Comparison of ENCODE assay signal across 21 cellular contexts in genomic region chr18:8139127-8139591, GRCh38.
DNase-seq lines count a peak whose midpoint lies in the region; ATAC-seq and TF ChIP-seq lines count a peak whose summit lies in the region.
"Had no signal": no experiment of that assay in that cellular context is flagged by ENCODE, and none has a peak within 500 bp of the region (broad histone marks: within the 10 kb centered on the region; RNA-seq: fewer than 3 reads in every experiment).

No MANE protein-coding gene starts in this region.

- no peaks in the 10 kb centered on the region for H3K9me3 Mint-ChIP-seq in H9
- H3K9me3 Mint-ChIP-seq in stimulated activated naive CD8-positive, alpha-beta T cell treated with anti-CD3 and anti-CD28 coated beads, Interleukin-15, amount 100 ng/mL, for 72 hours = peaks cover 0 to 28% of the 10 kb centered on the region in 2 donors
- H3K9me3 Mint-ChIP-seq in CD4-positive, alpha-beta memory T cell = peaks cover 0 to 2% (median under 1%) of the 10 kb centered on the region in 8 donors
- H3K9me3 Mint-ChIP-seq: central memory CD8-positive, alpha-beta T cell had no signal

- H3K36me3 Mint-ChIP-seq in H9 (ENCODE audit: insufficient read depth in 1 of 3, low read depth in 3 of 3) = no peaks in the 10 kb centered on the region
- H3K36me3 Mint-ChIP-seq in CD4-positive, alpha-beta memory T cell = peaks cover 4 to 6% of the 10 kb centered on the region in 2 donors
- H3K36me3 Mint-ChIP-seq: natural killer cell had no signal

- no CpG with 5 or more reads among the region's 10 CpGs for WGBS in H9 (ENCODE audit: extremely low coverage, insufficient read length, low lambda C conversion rate)
- WGBS in esophagus muscularis mucosa = 53% methylated on average over 10 of the region's 10 CpGs
- WGBS in mesenchymal stem cell = 77% methylated on average over 10 of the region's 10 CpGs

- CTCF ChIA-PET in CD4-positive, alpha-beta memory T cell (lab: Charles Lee; ENCODE audit: partially characterized antibody) = no interaction called here

- H3K18ac ChIP-seq in H9 (ENCODE audit: insufficient read length, low read depth, low read length) (no peak overlapping the region), mesenchymal stem cell (ENCODE audit: low read depth in 1 of 2, low read length in 2 of 2) (no peak overlapping the region)

- no peak for ATAC-seq in stimulated activated naive CD8-positive, alpha-beta T cell treated with anti-CD3 and anti-CD28 coated beads, Interleukin-15, amount 100 ng/mL, for 72 hours
- no peak for ATAC-seq in HG03571 (IDR thresholded peaks at IDR 0.05; ENCODE audit: unreplicated experiment)
- ATAC-seq: A549, natural killer cell had no signal

- no peak overlapping the region for H3K4ac ChIP-seq in H9 (ENCODE audit: low read depth, low read length)
- no peak overlapping the region for H3K4ac ChIP-seq in mesenchymal stem cell (ENCODE audit: low read depth in 1 of 2, low read length in 2 of 2)

- no peak overlapping the region for H4K8ac ChIP-seq in H9 (replicated peaks; ENCODE audit: insufficient read length, low read depth, low read length)
- H4K8ac ChIP-seq in mesenchymal stem cell (ENCODE audit: low read length) = no peak overlapping the region

- TF ChIP-seq POLR2A in esophagus muscularis mucosa (IDR thresholded peaks at IDR 0.05; ENCODE audit: low read depth) = no peak

- no peak overlapping the region for H2BK15ac ChIP-seq in H9 (ENCODE audit: low read depth, low read length)
- H2BK15ac ChIP-seq in mesenchymal stem cell (ENCODE audit: low read depth, poor library complexity, severe bottlenecking) = no peak overlapping the region

- H3K23ac ChIP-seq in H9 (ENCODE audit: insufficient read length, low read depth, low read length) (no peak overlapping the region), mesenchymal stem cell (ENCODE audit: low read length in 2 of 2) (no peak overlapping the region)

- no peak overlapping the region for H4K5ac ChIP-seq in H9 (ENCODE audit: insufficient read length, low read depth, low read length)

- no peak overlapping the region for H3K56ac ChIP-seq in H9 (ENCODE audit: insufficient read length, low read depth, low read length)

- H3K4me1 ChIP-seq in H9 (ENCODE audit: insufficient read depth, low read length) = no peaks in the 10 kb centered on the region; the same call in 1 of the 2 replicates
- peaks cover 27 to 38% (median 30%) of the 10 kb centered on the region in 4 donors for H3K4me1 ChIP-seq in esophagus muscularis mucosa
- H3K4me1 ChIP-seq in mesenchymal stem cell (ENCODE audit: control insufficient read depth, insufficient read depth, low read depth, low read length) = peaks cover 3% of the 10 kb centered on the region
- H3K4me1 ChIP-seq in subcutaneous abdominal adipose tissue (ENCODE audit: control insufficient read depth in 5 of 5, insufficient read depth in 5 of 5, low read length in 5 of 5) = peaks cover 11 to 52% (median 37%) of the 10 kb centered on the region in 5 donors
- H3K4me1 ChIP-seq in CD4-positive, alpha-beta memory T cell (ENCODE audit: insufficient read depth, low read length) = no peaks in the 10 kb centered on the region

- POLR2A ChIA-PET in CD4-positive, alpha-beta memory T cell (lab: Charles Lee; ENCODE audit: partially characterized antibody) = no interaction called here

- no peaks in the 10 kb centered on the region for H3K79me2 ChIP-seq in H9 (ENCODE audit: insufficient read depth, low read length)

- intact Hi-C loops in esophagus muscularis mucosa (cut with DNase I) = no loop called here
- intact Hi-C loops in CD4-positive, alpha-beta memory T cell (cut with micrococcal nuclease) = no loop called here

- peaks cover 1% of the 10 kb centered on the region; the same call in 1 of the 2 replicates for H3K27me3 Mint-ChIP-seq in H9 (ENCODE audit: low read depth)
- no peaks in the 10 kb centered on the region for H3K27me3 Mint-ChIP-seq in stimulated activated naive CD8-positive, alpha-beta T cell treated with anti-CD3 and anti-CD28 coated beads, Interleukin-15, amount 100 ng/mL, for 72 hours
- H3K27me3 Mint-ChIP-seq in CD4-positive, alpha-beta memory T cell = no peaks in the 10 kb centered on the region
- H3K27me3 Mint-ChIP-seq: central memory CD8-positive, alpha-beta T cell; progenitor cell of endocrine pancreas had no signal

- H3K36me3 ChIP-seq in esophagus muscularis mucosa (peaks cover 0 to 9% (median 5%) of the 10 kb centered on the region in 4 donors), mesenchymal stem cell (ENCODE audit: control insufficient read depth in 1 of 2, insufficient read depth in 2 of 2, low read depth in 1 of 2, low read length in 2 of 2) (peaks cover 8 to 17% of the 10 kb centered on the region in 2 experiments), subcutaneous abdominal adipose tissue (ENCODE audit: control insufficient read depth in 5 of 5, insufficient read depth in 5 of 5, low read length in 5 of 5) (peaks cover 0 to 6% (median 2%) of the 10 kb centered on the region in 5 donors)
- H3K36me3 ChIP-seq in CD4-positive, alpha-beta memory T cell (ENCODE audit: insufficient read depth, low read length) = no peaks in the 10 kb centered on the region
- H3K36me3 ChIP-seq: MG63 had no signal

- no peak overlapping the region for H2BK20ac ChIP-seq in H9 (ENCODE audit: low read depth, low read length, poor library complexity, severe bottlenecking)

- peaks cover 3 to 6% of the 10 kb centered on the region in 2 experiments; a peak in 3 of 4 replicates for H3K4me1 Mint-ChIP-seq in H9
- H3K4me1 Mint-ChIP-seq in stimulated activated naive CD8-positive, alpha-beta T cell treated with anti-CD3 and anti-CD28 coated beads, Interleukin-15, amount 100 ng/mL, for 72 hours = peaks cover 4% of the 10 kb centered on the region
- H3K4me1 Mint-ChIP-seq in CD4-positive, alpha-beta memory T cell = no peaks in the 10 kb centered on the region
- H3K4me1 Mint-ChIP-seq: natural killer cell had no signal

- TF ChIP-seq CTCF in H9 (conservative IDR thresholded peaks at IDR 0.05) (no peak), esophagus muscularis mucosa (IDR thresholded peaks at IDR 0.05) (no peak)

- no peak overlapping the region for H3T11ph ChIP-seq in H9 (ENCODE audit: low read length)

- no peak for TF ChIP-seq EP300 in esophagus muscularis mucosa (IDR thresholded peaks at IDR 0.05)

- no peak overlapping the region for H2BK120ac ChIP-seq in H9 (ENCODE audit: low read depth, low read length, poor library complexity, severe bottlenecking)
- no peak overlapping the region for H2BK120ac ChIP-seq in mesenchymal stem cell (ENCODE audit: low read depth, low read length)

- no peak overlapping the region for H2AK5ac ChIP-seq in H9 (ENCODE audit: insufficient read length, low read length)
- no peak overlapping the region for H2AK5ac ChIP-seq in mesenchymal stem cell (ENCODE audit: low read length, severe bottlenecking)

- no peak for DNase-seq in H9
- no peak for DNase-seq in esophagus muscularis mucosa (ENCODE audit: extremely low spot score)
- no peak for DNase-seq in mesenchymal stem cell
- DNase-seq in stimulated activated naive CD8-positive, alpha-beta T cell treated with anti-CD3 and anti-CD28 coated beads, Interleukin-15, amount 100 ng/mL, for 72 hours = no peak
- DNase-seq in NCI-H82 (lab: John Stamatoyannopoulos, UW) = no peak
- no peak for DNase-seq in CD4-positive, alpha-beta memory T cell
- DNase-seq: activated gamma-delta T cell; effector CD4-positive, alpha-beta T cell; GDM1; H7; MG63; natural killer cell; NCI-H748 treated with DMSO at 0.1 percent for 48 hours; OCI-M1; stimulated activated CD4-positive, alpha-beta T cell treated with anti-CD3 and anti-CD28 coated beads, Interleukin-12 subunit alpha, Interleukin-12 subunit beta, amount 100 ng/mL, for 4 hours; T-helper 1 cell had no signal

- no peak overlapping the region for H3K4me2 ChIP-seq in H9 (ENCODE audit: insufficient read depth, insufficient read length, low read length)
- no peak overlapping the region for H3K4me2 ChIP-seq in mesenchymal stem cell (ENCODE audit: low read length, poor library complexity, severe bottlenecking)
- H3K4me2 ChIP-seq: A549 had no signal

- H2BK5ac ChIP-seq in H9 (ENCODE audit: insufficient read length, low read length) = no peak overlapping the region
- H2BK5ac ChIP-seq in mesenchymal stem cell (ENCODE audit: low read depth, low read length, poor library complexity, severe bottlenecking) = no peak overlapping the region

- H3K9me3 ChIP-seq in H9 (ENCODE audit: control insufficient read depth, low read depth, low read length) (no peaks in the 10 kb centered on the region), esophagus muscularis mucosa (no peaks in the 10 kb centered on the region), mesenchymal stem cell (ENCODE audit: control insufficient read depth, low read length) (no peaks in the 10 kb centered on the region), subcutaneous abdominal adipose tissue (ENCODE audit: control insufficient read depth in 5 of 5, low read length in 5 of 5) (no peaks in the 10 kb centered on the region)
- H3K9me3 ChIP-seq in CD4-positive, alpha-beta memory T cell (ENCODE audit: control insufficient read depth in 1 of 2, low read length in 2 of 2) = no peaks in the 10 kb centered on the region
- H3K9me3 ChIP-seq: A549, MG63 had no signal

- H3K23me2 ChIP-seq in H9 (ENCODE audit: insufficient read length, low read depth, low read length, poor library complexity, severe bottlenecking) = no peaks in the 10 kb centered on the region

- no peaks in the 10 kb centered on the region for H4K20me1 ChIP-seq in H9 (ENCODE audit: control insufficient read depth, insufficient read depth, insufficient read length)

- H3K4me3 ChIP-seq in esophagus muscularis mucosa (no peak overlapping the region), mesenchymal stem cell (ENCODE audit: insufficient read depth in 1 of 2, low read depth in 1 of 2, low read length in 2 of 2) (no peak overlapping the region), subcutaneous abdominal adipose tissue (ENCODE audit: low read depth in 1 of 5, low read length in 5 of 5) (peak overlapping the region in 2 of 5 donors; percentile 5 to 40)
- no peak overlapping the region for H3K4me3 ChIP-seq in CD4-positive, alpha-beta memory T cell (ENCODE audit: low read length in 2 of 2)
- H3K4me3 ChIP-seq: A549, MG63 had no signal

- H3K4me3 Mint-ChIP-seq in H9 = no peak overlapping the region
- H3K4me3 Mint-ChIP-seq in stimulated activated naive CD8-positive, alpha-beta T cell treated with anti-CD3 and anti-CD28 coated beads, Interleukin-15, amount 100 ng/mL, for 72 hours = no peak overlapping the region
- H3K4me3 Mint-ChIP-seq in CD4-positive, alpha-beta memory T cell = no peak overlapping the region
- H3K4me3 Mint-ChIP-seq: central memory CD8-positive, alpha-beta T cell; natural killer cell had no signal

- H3K27ac ChIP-seq in H9 (ENCODE audit: insufficient read length, low read depth, low read length) (no peak overlapping the region), esophagus muscularis mucosa (replicated peaks in 1 of 4) (peak overlapping the region in 3 of 4 donors; percentile 16 to 50 (median 26)), mesenchymal stem cell (ENCODE audit: low read length, poor library complexity, severe bottlenecking) (no peak overlapping the region), subcutaneous abdominal adipose tissue (ENCODE audit: low read depth, low read length) (peak overlapping the region; percentile 79)
- H3K27ac ChIP-seq in CD4-positive, alpha-beta memory T cell (ENCODE audit: low read depth, low read length) = no peak overlapping the region

- no peak overlapping the region for H4K91ac ChIP-seq in H9 (ENCODE audit: insufficient read length, low read depth, low read length)
- H4K91ac ChIP-seq in mesenchymal stem cell (ENCODE audit: low read length) = no peak overlapping the region

- no peak overlapping the region for H2AFZ ChIP-seq in H9 (ENCODE audit: low read length)
- H2AFZ ChIP-seq in mesenchymal stem cell (ENCODE audit: low read depth, low read length) = no peak overlapping the region

- H2BK12ac ChIP-seq in H9 (ENCODE audit: insufficient read length, low read depth, low read length) (no peak overlapping the region), mesenchymal stem cell (ENCODE audit: low read length in 2 of 2) (no peak overlapping the region)

- peak overlapping the region; percentile 24; the same call in 1 of the 2 replicates for H3K14ac ChIP-seq in H9 (ENCODE audit: insufficient read depth, low read length)
- H3K14ac ChIP-seq in mesenchymal stem cell (ENCODE audit: low read length in 2 of 2) = no peak overlapping the region

- H3K79me1 ChIP-seq in H9 (ENCODE audit: insufficient read depth, low read depth, low read length, poor library complexity, severe bottlenecking) = no peaks in the 10 kb centered on the region
- peaks cover 9% of the 10 kb centered on the region for H3K79me1 ChIP-seq in mesenchymal stem cell (replicated peaks; ENCODE audit: low read length, poor library complexity, severe bottlenecking)

- no peaks in the 10 kb centered on the region for H3K27me3 ChIP-seq in H9 (ENCODE audit: insufficient read depth, low read length)
- H3K27me3 ChIP-seq in esophagus muscularis mucosa = no peaks in the 10 kb centered on the region
- no peaks in the 10 kb centered on the region for H3K27me3 ChIP-seq in mesenchymal stem cell (ENCODE audit: control insufficient read depth in 1 of 2, insufficient read depth in 1 of 2, low read length in 2 of 2)
- no peaks in the 10 kb centered on the region for H3K27me3 ChIP-seq in subcutaneous abdominal adipose tissue (ENCODE audit: control insufficient read depth in 5 of 5, insufficient read depth in 4 of 5, low read length in 5 of 5)
- H3K27me3 ChIP-seq in CD4-positive, alpha-beta memory T cell (ENCODE audit: insufficient read depth, low read length) = no peaks in the 10 kb centered on the region
- H3K27me3 ChIP-seq: MG63 had no signal

- H3K27ac Mint-ChIP-seq in H9 = no peak overlapping the region
- no peak overlapping the region for H3K27ac Mint-ChIP-seq in stimulated activated naive CD8-positive, alpha-beta T cell treated with anti-CD3 and anti-CD28 coated beads, Interleukin-15, amount 100 ng/mL, for 72 hours
- no peak overlapping the region for H3K27ac Mint-ChIP-seq in CD4-positive, alpha-beta memory T cell
- H3K27ac Mint-ChIP-seq: natural killer cell had no signal

- H3K9ac ChIP-seq in H9 (ENCODE audit: extremely low read depth, insufficient read length, low read length) (no peak overlapping the region), mesenchymal stem cell (ENCODE audit: low read length) (peak overlapping the region; percentile 30), subcutaneous abdominal adipose tissue (ENCODE audit: low read length in 5 of 5) (peak overlapping the region in 3 of 5 donors; percentile 9 to 17 (median 16))

Comparison
In these comparisons a context has a peak if more than half of its experiments do, and no peak if none do; other contexts are left out.
1. H3K27ac ChIP-seq: peak in esophagus muscularis mucosa (3 of 4) and subcutaneous abdominal adipose tissue (single experiment); none in H9 (single experiment), mesenchymal stem cell (single experiment) and CD4-positive, alpha-beta memory T cell (single experiment).